8 cellular contexts compared by ENCODE assay signal in the genomic region with DNA sequence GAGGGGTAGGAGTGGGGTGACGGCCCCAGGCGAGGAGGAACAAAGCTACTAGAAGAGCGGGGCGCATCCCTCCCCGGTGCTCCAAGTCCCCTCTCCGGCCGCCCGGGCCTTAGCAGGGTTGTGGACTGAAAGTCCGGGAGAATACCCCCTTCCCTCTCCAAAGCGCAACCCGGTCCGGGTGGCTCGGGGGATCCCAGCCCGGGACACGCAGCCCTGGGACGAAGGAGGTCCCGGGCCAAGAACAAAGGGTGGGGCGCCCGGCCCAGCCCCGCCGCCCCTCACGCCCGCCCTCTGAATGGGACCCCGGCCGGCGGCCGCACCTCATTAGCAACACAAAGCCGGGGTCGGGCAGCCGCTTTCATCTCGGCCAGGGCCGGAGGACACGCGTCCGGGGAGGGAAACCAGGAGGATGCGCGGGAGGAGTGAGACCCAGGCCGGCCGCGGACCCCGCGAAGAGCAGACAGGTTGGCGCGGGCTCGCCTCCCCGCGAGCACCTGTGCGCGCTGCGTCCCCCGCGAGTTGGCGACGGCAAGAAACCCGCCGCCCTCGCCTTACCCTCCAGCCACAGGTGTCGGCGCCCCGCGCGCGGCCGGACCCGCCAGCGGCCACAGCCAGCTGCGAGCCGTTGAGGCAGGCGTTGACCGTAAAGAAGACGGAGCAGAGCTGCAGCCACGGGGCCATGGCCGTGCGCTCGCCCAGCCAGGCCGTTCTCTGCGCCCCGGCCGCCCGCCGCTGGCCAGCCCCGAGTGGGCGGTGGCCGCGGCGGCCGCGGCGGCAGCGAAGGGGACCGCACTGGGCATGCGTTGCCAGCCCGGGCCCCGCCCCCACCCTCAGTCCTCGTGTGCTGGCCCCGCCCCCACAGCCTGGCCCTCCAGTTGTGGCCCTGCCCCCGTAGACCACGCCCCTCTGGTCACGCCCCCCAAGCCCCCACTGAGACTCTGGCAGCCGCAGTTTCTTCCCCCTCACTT. TPM values are rescaled to one million over a fixed set of nuclear protein-coding genes. Genes with fewer than 3 reads are reported as not detected.
DNase-seq lines count a peak whose midpoint lies in the region; ATAC-seq, FAIRE-seq and TF ChIP-seq lines count a peak whose summit lies in the region.

Gene IL17RD (minus strand): TSS at position 748 of the 968 bp plus-strand sequence. CDS start 67 bp downstream, at position 681.

- no peaks in the 10 kb centered on the region for H3K9me3 ChIP-seq in PC-3 (ENCODE audit: low read length)
- H3K9me3 ChIP-seq in neuron (ENCODE audit: low read length), result no peaks in the 10 kb centered on the region
- H3K9me3 ChIP-seq in testis, result no peaks in the 10 kb centered on the region

- TF ChIP-seq POLR2A in testis (IDR thresholded peaks at IDR 0.05), result no peak

- peaks cover 14% of the 10 kb centered on the region for H3K4me1 ChIP-seq in PC-3 (ENCODE audit: insufficient read depth, low read length)
- peaks cover 41% of the 10 kb centered on the region for H3K4me1 ChIP-seq in neuron (ENCODE audit: insufficient read depth, low read length)
- H3K4me1 ChIP-seq in testis, result peaks cover 21% of the 10 kb centered on the region

- H3F3A ChIP-seq in PC-3 (ENCODE audit: low read length, unreplicated experiment), result no peaks in the 10 kb centered on the region

- DNase-seq in GM06990 (ENCODE audit: extremely low read depth, insufficient read length) (peak; percentile 63), PC-3 (peak; percentile 82), frontal cortex (ENCODE audit: low spot score in 2 of 2) (peak; percentile 81 to 87), testis (peak; percentile 91)
- DNase-seq in activated T-helper 2 cell treated with anti-CD3 and anti-CD28 coated beads, Interferon-gamma antibody, Interleukin-2, Interleukin-4, amounts not matched to agents 10 μg/mL and 5 μg/mL and 100 μg/mL, durations not matched to agents 14 hours and 24 hours and 36 hours (ENCODE audit: low spot score), result peak; percentile 16

- 1 to 2% methylated on average over 17 to 54 of the region's 100 CpGs for WGBS in testis, 2 donors

- H3K27me3 ChIP-seq in GM06990 (replicated peaks; ENCODE audit: control insufficient read depth, insufficient read depth, low read length), result peaks cover 6% of the 10 kb centered on the region
- H3K27me3 ChIP-seq in PC-3 (ENCODE audit: low read length), result no peaks in the 10 kb centered on the region
- peaks cover 6% of the 10 kb centered on the region for H3K27me3 ChIP-seq in neuron (ENCODE audit: insufficient read depth, low read length)
- no peaks in the 10 kb centered on the region for H3K27me3 ChIP-seq in testis

- no peaks in the 10 kb centered on the region for H3K9me2 ChIP-seq in PC-3 (replicated peaks; ENCODE audit: low read length)

- peak within 1 kb of the TSS; percentile 94 for H2AFZ ChIP-seq in PC-3 (ENCODE audit: low read length)
- H2AFZ ChIP-seq in neuron (ENCODE audit: low read depth, low read length), result peak within 1 kb of the TSS; percentile 75

- H3K27ac ChIP-seq in PC-3 (ENCODE audit: low read length) (no peak within 1 kb of the TSS), testis (peak within 1 kb of the TSS; percentile 72 to 84)

- H3K36me3 Mint-ChIP-seq in activated T-helper 2 cell treated with anti-CD3 and anti-CD28 coated beads, Interferon-gamma antibody, Interleukin-2, Interleukin-4, amounts not matched to agents 10 μg/mL and 5 μg/mL and 100 μg/mL, durations not matched to agents 14 hours and 24 hours and 36 hours (ENCODE audit: low read depth), result no peaks in the 10 kb centered on the region

- H3K79me2 ChIP-seq in PC-3 (ENCODE audit: low read length), result no peaks in the 10 kb centered on the region

- peaks cover 76% of the 10 kb centered on the region for H3K27me3 Mint-ChIP-seq in activated T-helper 2 cell treated with anti-CD3 and anti-CD28 coated beads, Interferon-gamma antibody, Interleukin-2, Interleukin-4, amounts not matched to agents 10 μg/mL and 5 μg/mL and 100 μg/mL, durations not matched to agents 14 hours and 24 hours and 36 hours (ENCODE audit: low read depth)

- peak within 1 kb of the TSS; percentile 99 for H3K4me2 ChIP-seq in PC-3 (ENCODE audit: low read length)

- no peak within 1 kb of the TSS for H3K27ac Mint-ChIP-seq in activated T-helper 2 cell treated with anti-CD3 and anti-CD28 coated beads, Interferon-gamma antibody, Interleukin-2, Interleukin-4, amounts not matched to agents 10 μg/mL and 5 μg/mL and 100 μg/mL, durations not matched to agents 14 hours and 24 hours and 36 hours

- peak within 1 kb of the TSS; percentile 53 for H3K9ac ChIP-seq in PC-3 (ENCODE audit: low read length)

- H4K20me1 ChIP-seq in PC-3 (ENCODE audit: low read length), result no peaks in the 10 kb centered on the region

- ATAC-seq in HG03439 (IDR thresholded peaks at IDR 0.05; ENCODE audit: unreplicated experiment) (peak; percentile 55), PC-3 (peak; percentile 80), HG03135 (IDR thresholded peaks at IDR 0.05; ENCODE audit: unreplicated experiment) (no peak)

- H3K4me3 ChIP-seq in GM06990 (replicated peaks; ENCODE audit: low read depth, low read length) (peak within 1 kb of the TSS; percentile 57), PC-3 (ENCODE audit: low read length) (peak within 1 kb of the TSS; percentile 87), neuron (ENCODE audit: low read length) (peak within 1 kb of the TSS; percentile 89), testis (peak within 1 kb of the TSS; percentile 76 to 77)

- H3K9me3 Mint-ChIP-seq in activated T-helper 2 cell treated with anti-CD3 and anti-CD28 coated beads, Interferon-gamma antibody, Interleukin-2, Interleukin-4, amounts not matched to agents 10 μg/mL and 5 μg/mL and 100 μg/mL, durations not matched to agents 14 hours and 24 hours and 36 hours, result no peaks in the 10 kb centered on the region

- H3K36me3 ChIP-seq in GM06990 (ENCODE audit: control insufficient read depth, insufficient read depth, low read length) (no peaks in the 10 kb centered on the region), PC-3 (ENCODE audit: low read depth, low read length) (no peaks in the 10 kb centered on the region), neuron (ENCODE audit: insufficient read depth, low read length) (no peaks in the 10 kb centered on the region), testis (ENCODE audit: low read depth, missing control alignments) (no peaks in the 10 kb centered on the region)

- POLR2A ChIA-PET in PC-3 (lab: Charles Lee; ENCODE audit: unreplicated experiment), result no interaction called here

- peaks cover 9% of the 10 kb centered on the region for H3K4me1 Mint-ChIP-seq in activated T-helper 2 cell treated with anti-CD3 and anti-CD28 coated beads, Interferon-gamma antibody, Interleukin-2, Interleukin-4, amounts not matched to agents 10 μg/mL and 5 μg/mL and 100 μg/mL, durations not matched to agents 14 hours and 24 hours and 36 hours (ENCODE audit: low read depth)

- peak within 1 kb of the TSS; percentile 81 for H3K4me3 Mint-ChIP-seq in activated T-helper 2 cell treated with anti-CD3 and anti-CD28 coated beads, Interferon-gamma antibody, Interleukin-2, Interleukin-4, amounts not matched to agents 10 μg/mL and 5 μg/mL and 100 μg/mL, durations not matched to agents 14 hours and 24 hours and 36 hours (ENCODE audit: low read depth)

- no TSS peak for BruUV-seq in PC-3 (replicated peaks; lab: Mats Ljungman, UMichigan)

- TF ChIP-seq CTCF in GM06990 (IDR thresholded peaks at IDR 0.05; ENCODE audit: insufficient read depth, low read length, poor library complexity, severe bottlenecking) (no peak), PC-3 (conservative IDR thresholded peaks at IDR 0.05; ENCODE audit: low read depth, low read length) (no peak), testis (IDR thresholded peaks at IDR 0.05) (no peak)

- intact Hi-C loops in PC-3 (cut with micrococcal nuclease), result no loop called here
- intact Hi-C loops in activated T-helper 2 cell treated with anti-CD3 and anti-CD28 coated beads, Interferon-gamma antibody, Interleukin-2, Interleukin-4, amounts not matched to agents 10 μg/mL and 5 μg/mL and 100 μg/mL, durations not matched to agents 14 hours and 24 hours and 36 hours (cut with micrococcal nuclease), result loop anchor here (5.0 kb wide), 1 partner anchor 62 kb away; the partner anchor contains the start of gene APPL1
- intact Hi-C loops in testis (cut with DNase I; ENCODE audit: low total_unique reads), result loop anchor here (10.0 kb wide), 1 partner anchor 60 kb away; no protein-coding TSS in a partner anchor

- CTCF ChIA-PET in PC-3 (lab: Charles Lee), result interaction anchor here (0.6 kb wide), 1 partner anchor 86 kb away, joined by 4 read pairs; no protein-coding TSS in a partner anchor

- FAIRE-seq in frontal cortex (lab: Jason Lieb, UNC), result no peak

RNA-seq across cellular contexts. Expression of gene IL17RD, which starts in this region (rescaled TPM):
- total RNA-seq in PC-3 (2014; rRNA removed) (3.1 and 3.7 TPM in 2 replicates), frontal cortex (31.0 TPM), testis (10 to 100 TPM; 25.0 to 29.9 TPM)
- total RNA-seq in activated T-helper 2 cell treated with anti-CD3 and anti-CD28 coated beads, Interferon-gamma antibody, Interleukin-2, Interleukin-4, amounts not matched to agents 10 μg/mL and 5 μg/mL and 100 μg/mL, durations not matched to agents 14 hours and 24 hours and 36 hours, result 0.07 and 0.09 TPM in 2 replicates
- polyA plus RNA-seq in testis (ENCODE audit: insufficient read depth, low read depth, low replicate concordance), result 27.9 TPM

Comparison
In these comparisons a context has a peak if more than half of its experiments do, and no peak if none do; other contexts are left out.
1. Peak in DNase-seq in activated T-helper 2 cell treated with anti-CD3 and anti-CD28 coated beads, Interferon-gamma antibody, Interleukin-2, Interleukin-4, amounts not matched to agents 10 μg/mL and 5 μg/mL and 100 μg/mL, durations not matched to agents 14 hours and 24 hours and 36 hours; RNA of the gene not detected or under 1 TPM.
2. DNase-seq: peak in every context shown above with its lines; median percentile 91 in testis; 84 in frontal cortex; 82 in PC-3; 63 in GM06990; 16 in activated T-helper 2 cell treated with anti-CD3 and anti-CD28 coated beads, Interferon-gamma antibody, Interleukin-2, Interleukin-4, amounts not matched to agents 10 μg/mL and 5 μg/mL and 100 μg/mL, durations not matched to agents 14 hours and 24 hours and 36 hours.